15 cellular contexts compared by ENCODE assay signal in genomic region chr6:18513253-18513798, GRCh38.
DNase-seq lines count a peak whose midpoint lies in the region; ATAC-seq and TF ChIP-seq lines count a peak whose summit lies in the region.
"Had no signal": no experiment of that assay in that cellular context is flagged by ENCODE, and none has a peak within 500 bp of the region (broad histone marks: within the 10 kb centered on the region; RNA-seq: fewer than 3 reads in every experiment).

No MANE protein-coding gene starts in this region.

- H3K27ac Mint-ChIP-seq in activated CD8-positive, alpha-beta memory T cell treated with anti-CD3 and anti-CD28 coated beads, Interleukin-2, amount 10 ng/mL, durations not matched to agents 7 days and 5 days = no peak overlapping the region
- H3K27ac Mint-ChIP-seq in GM23338 (no peak overlapping the region), HFFc6 (no peak overlapping the region)
- H3K27ac Mint-ChIP-seq in activated T-helper 17 cell treated with anti-CD3 and anti-CD28 coated beads, Interleukin-2, amount 50 U/mL, for 72 hours = no peak overlapping the region
- H3K27ac Mint-ChIP-seq in stimulated activated effector memory CD8-positive, alpha-beta T cell treated with anti-CD3 and anti-CD28 coated beads, Interleukin-12 subunit alpha, Interleukin-12 subunit beta, amount 100 ng/mL, for 72 hours = no peak overlapping the region
- H3K27ac Mint-ChIP-seq: CD14-positive monocyte had no signal

- no peaks in the 10 kb centered on the region for H3K36me3 Mint-ChIP-seq in activated CD8-positive, alpha-beta memory T cell treated with anti-CD3 and anti-CD28 coated beads, Interleukin-2, amount 10 ng/mL, durations not matched to agents 7 days and 5 days
- H3K36me3 Mint-ChIP-seq in GM23338 (ENCODE audit: low read depth) = no peaks in the 10 kb centered on the region
- no peaks in the 10 kb centered on the region for H3K36me3 Mint-ChIP-seq in activated T-helper 17 cell treated with anti-CD3 and anti-CD28 coated beads, Interleukin-2, amount 50 U/mL, for 72 hours (ENCODE audit: low read depth)
- H3K36me3 Mint-ChIP-seq in stimulated activated effector memory CD8-positive, alpha-beta T cell treated with anti-CD3 and anti-CD28 coated beads, Interleukin-12 subunit alpha, Interleukin-12 subunit beta, amount 100 ng/mL, for 72 hours = no peaks in the 10 kb centered on the region
- no peaks in the 10 kb centered on the region for H3K36me3 Mint-ChIP-seq in HFFc6 (ENCODE audit: low read depth)
- H3K36me3 Mint-ChIP-seq: CD14-positive monocyte had no signal

- TF ChIP-seq CTCF in GM23338 (conservative IDR thresholded peaks at IDR 0.05; ENCODE audit: low read depth in 2 of 2) = no peak
- TF ChIP-seq CTCF in HFFc6 (IDR thresholded peaks at IDR 0.05) = no peak

- H3K4me1 Mint-ChIP-seq in activated CD8-positive, alpha-beta memory T cell treated with anti-CD3 and anti-CD28 coated beads, Interleukin-2, amount 10 ng/mL, durations not matched to agents 7 days and 5 days = peaks cover 9% of the 10 kb centered on the region
- peaks cover 19% of the 10 kb centered on the region for H3K4me1 Mint-ChIP-seq in GM23338
- no peaks in the 10 kb centered on the region for H3K4me1 Mint-ChIP-seq in activated T-helper 17 cell treated with anti-CD3 and anti-CD28 coated beads, Interleukin-2, amount 50 U/mL, for 72 hours
- peaks cover 8% of the 10 kb centered on the region for H3K4me1 Mint-ChIP-seq in stimulated activated effector memory CD8-positive, alpha-beta T cell treated with anti-CD3 and anti-CD28 coated beads, Interleukin-12 subunit alpha, Interleukin-12 subunit beta, amount 100 ng/mL, for 72 hours
- peaks cover 19% of the 10 kb centered on the region for H3K4me1 Mint-ChIP-seq in HFFc6 (ENCODE audit: low read depth)

- no peaks in the 10 kb centered on the region for H3K27me3 ChIP-seq in GM23338 (ENCODE audit: insufficient read depth)
- H3K27me3 ChIP-seq: MG63 had no signal

- H3K27ac ChIP-seq in GM23338 (ENCODE audit: low read depth) = no peak overlapping the region

- H3K36me3 ChIP-seq in GM23338 (ENCODE audit: insufficient read depth) = no peaks in the 10 kb centered on the region
- H3K36me3 ChIP-seq: MG63 had no signal

- H3K4me1 ChIP-seq in GM23338 (ENCODE audit: insufficient read depth) = peaks cover 4% of the 10 kb centered on the region; the same call in 1 of the 2 replicates

- H3K4me2 ChIP-seq in GM23338 = no peak overlapping the region

- H3K4me3 Mint-ChIP-seq in activated CD8-positive, alpha-beta memory T cell treated with anti-CD3 and anti-CD28 coated beads, Interleukin-2, amount 10 ng/mL, durations not matched to agents 7 days and 5 days = no peak overlapping the region
- H3K4me3 Mint-ChIP-seq in GM23338 (no peak overlapping the region), HFFc6 (no peak overlapping the region)
- no peak overlapping the region for H3K4me3 Mint-ChIP-seq in activated T-helper 17 cell treated with anti-CD3 and anti-CD28 coated beads, Interleukin-2, amount 50 U/mL, for 72 hours
- H3K4me3 Mint-ChIP-seq in stimulated activated effector memory CD8-positive, alpha-beta T cell treated with anti-CD3 and anti-CD28 coated beads, Interleukin-12 subunit alpha, Interleukin-12 subunit beta, amount 100 ng/mL, for 72 hours = no peak overlapping the region
- H3K4me3 Mint-ChIP-seq: CD14-positive monocyte had no signal

- CTCF ChIA-PET in activated CD8-positive, alpha-beta memory T cell treated with anti-CD3 and anti-CD28 coated beads, Interleukin-2, amount 10 ng/mL, durations not matched to agents 7 days and 5 days (lab: Charles Lee) = no interaction called here

- peaks cover 28% of the 10 kb centered on the region for H3K27me3 Mint-ChIP-seq in activated CD8-positive, alpha-beta memory T cell treated with anti-CD3 and anti-CD28 coated beads, Interleukin-2, amount 10 ng/mL, durations not matched to agents 7 days and 5 days
- peaks cover 4% of the 10 kb centered on the region for H3K27me3 Mint-ChIP-seq in GM23338 (ENCODE audit: insufficient read depth, low read depth, poor library complexity)
- peaks cover 17% of the 10 kb centered on the region for H3K27me3 Mint-ChIP-seq in activated T-helper 17 cell treated with anti-CD3 and anti-CD28 coated beads, Interleukin-2, amount 50 U/mL, for 72 hours
- H3K27me3 Mint-ChIP-seq in HFFc6 (ENCODE audit: insufficient read depth) = peaks cover 8% of the 10 kb centered on the region

- no peak overlapping the region for H3K4me3 ChIP-seq in GM23338
- H3K4me3 ChIP-seq: MG63 had no signal

- no peaks in the 10 kb centered on the region for H3F3A ChIP-seq in GM23338 (replicated peaks; ENCODE audit: low read depth)

- H3K9me3 Mint-ChIP-seq in activated CD8-positive, alpha-beta memory T cell treated with anti-CD3 and anti-CD28 coated beads, Interleukin-2, amount 10 ng/mL, durations not matched to agents 7 days and 5 days (ENCODE audit: low read depth) = no peaks in the 10 kb centered on the region
- no peaks in the 10 kb centered on the region for H3K9me3 Mint-ChIP-seq in GM23338
- no peaks in the 10 kb centered on the region for H3K9me3 Mint-ChIP-seq in activated T-helper 17 cell treated with anti-CD3 and anti-CD28 coated beads, Interleukin-2, amount 50 U/mL, for 72 hours
- no peaks in the 10 kb centered on the region for H3K9me3 Mint-ChIP-seq in stimulated activated effector memory CD8-positive, alpha-beta T cell treated with anti-CD3 and anti-CD28 coated beads, Interleukin-12 subunit alpha, Interleukin-12 subunit beta, amount 100 ng/mL, for 72 hours
- H3K9me3 Mint-ChIP-seq in HFFc6 = no peaks in the 10 kb centered on the region

- 0 out of 2 replicates have a peak, but pooled peaks cover 3% of the 10 kb centered on the region for H3K9me2 ChIP-seq in GM23338 (ENCODE audit: insufficient read depth)

- H3K79me2 ChIP-seq in GM23338 (replicated peaks; ENCODE audit: insufficient read depth) = no peaks in the 10 kb centered on the region

- no peak for DNase-seq in activated CD8-positive, alpha-beta memory T cell treated with anti-CD3 and anti-CD28 coated beads, Interleukin-2, amount 10 ng/mL, durations not matched to agents 7 days and 5 days
- DNase-seq in activated CD8-positive, alpha-beta memory T cell treated with anti-CD3 and anti-CD28 coated beads, Interleukin-2, amount 50 U/mL, for 4 hours = no peak
- no peak for DNase-seq in GM23338 (ENCODE audit: low spot score)
- no peak for DNase-seq in stimulated activated effector memory CD8-positive, alpha-beta T cell treated with anti-CD3 and anti-CD28 coated beads, Interleukin-12 subunit alpha, Interleukin-12 subunit beta, amount 100 ng/mL, for 72 hours (ENCODE audit: low spot score in 2 of 2)
- no peak for DNase-seq in HFFc6
- DNase-seq in activated effector memory CD4-positive, alpha-beta T cell treated with anti-CD3 and anti-CD28 coated beads, Interleukin-2, amount 50 U/mL, for 16 hours = no peak
- DNase-seq: MG63, NCI-H1092 treated with DMSO at 0.1 percent for 48 hours, NCI-H1694, NCI-H345, NCI-H748 treated with DMSO at 0.1 percent for 48 hours had no signal

- no peaks in the 10 kb centered on the region for H4K20me1 ChIP-seq in GM23338 (replicated peaks; ENCODE audit: insufficient read depth)

- peak overlapping the region; percentile 57; the same call in 1 of the 2 replicates for H2AFZ ChIP-seq in GM23338

- ATAC-seq in activated CD8-positive, alpha-beta memory T cell treated with anti-CD3 and anti-CD28 coated beads, Interleukin-2, amount 10 ng/mL, durations not matched to agents 7 days and 5 days = peak; percentile 45
- ATAC-seq in GM23338 (no peak), HG03159 (IDR thresholded peaks at IDR 0.05; ENCODE audit: unreplicated experiment) (no peak)
- ATAC-seq in activated T-helper 17 cell treated with anti-CD3 and anti-CD28 coated beads, Interleukin-2, amount 50 U/mL, for 72 hours (replicated peaks) = peak; percentile 64
- peak; percentile 82 for ATAC-seq in stimulated activated effector memory CD8-positive, alpha-beta T cell treated with anti-CD3 and anti-CD28 coated beads, Interleukin-12 subunit alpha, Interleukin-12 subunit beta, amount 100 ng/mL, for 72 hours
- ATAC-seq: HCT116 had no signal

TF ChIP-seq in GM23338, 12 proteins besides CTCF, POLR2A, EP300 and RAD21 (continues in another document):
- TF ChIP-seq CREB1 (CRISPR knock-in tag; IDR thresholded peaks at IDR 0.05; ENCODE audit: low read depth) = no peak
- TF ChIP-seq STAT1 (IDR thresholded peaks at IDR 0.05; ENCODE audit: unreplicated experiment) = no peak
- TF ChIP-seq ETS1 (IDR thresholded peaks at IDR 0.05) = no peak
- TF ChIP-seq NANOG (IDR thresholded peaks at IDR 0.05; ENCODE audit: borderline replicate concordance) = no peak
- TF ChIP-seq EZH2phosphoT487 (IDR thresholded peaks at IDR 0.05; ENCODE audit: unreplicated experiment) = no peak
- TF ChIP-seq ZNF114 (CRISPR knock-in tag; IDR thresholded peaks at IDR 0.05) = no peak

Comparison
In these comparisons a context has a peak if more than half of its experiments do, and no peak if none do; other contexts are left out.
1. ATAC-seq: peak in activated CD8-positive, alpha-beta memory T cell treated with anti-CD3 and anti-CD28 coated beads, Interleukin-2, amount 10 ng/mL, durations not matched to agents 7 days and 5 days (single experiment), activated T-helper 17 cell treated with anti-CD3 and anti-CD28 coated beads, Interleukin-2, amount 50 U/mL, for 72 hours (single experiment) and stimulated activated effector memory CD8-positive, alpha-beta T cell treated with anti-CD3 and anti-CD28 coated beads, Interleukin-12 subunit alpha, Interleukin-12 subunit beta, amount 100 ng/mL, for 72 hours (single experiment); none in GM23338 (single experiment) and HG03159 (single experiment).